Comparison of ENCODE assay signal across 8 cellular contexts in genomic region chr11:83816572-83817187, GRCh38.
DNase-seq lines count a peak whose midpoint lies in the region; FAIRE-seq and TF ChIP-seq lines count a peak whose summit lies in the region.

No MANE protein-coding gene starts in this region.

- H3K27ac Mint-ChIP-seq in immature natural killer cell = no peak overlapping the region

- FAIRE-seq in GM19239 (lab: Jason Lieb, UNC) = no peak

- no peak for TF ChIP-seq POLR2A in vagina (IDR thresholded peaks at IDR 0.05)

- H3K9me3 Mint-ChIP-seq in immature natural killer cell = peaks cover 0 to 3% (median 0%) of the 10 kb centered on the region in 6 donors

- H3K27ac ChIP-seq in vagina = no peak overlapping the region

- no peaks in the 10 kb centered on the region for H3K4me1 Mint-ChIP-seq in immature natural killer cell

- no peaks in the 10 kb centered on the region for H3K4me1 ChIP-seq in vagina

- DNase-seq in AG10803 (ENCODE audit: low read depth) = peak; percentile 26
- DNase-seq in H4 (ENCODE audit: low spot score) = peak; percentile 27
- DNase-seq in RPMI8226 = peak; percentile 18
- DNase-seq in fibroblast of the conjunctiva (ENCODE audit: low read depth) = peak; percentile 13
- DNase-seq in vagina (ENCODE audit: extremely low spot score in 2 of 2) = no peak
- DNase-seq in activated T-cell treated with anti-CD3 and anti-CD28 coated beads, Interleukin-2, amount 50 U/mL, for 48 hours = no peak
- DNase-seq in immature natural killer cell = no peak
- no peak for DNase-seq in GM19239 (ENCODE audit: insufficient read length, low spot score)

- intact Hi-C loops in vagina (cut with DNase I) = no loop called here

- peaks cover 0 to 2% (median 0%) of the 10 kb centered on the region in 3 donors for H3K27me3 Mint-ChIP-seq in immature natural killer cell (ENCODE audit: low read depth in 3 of 3)

- H3K27me3 ChIP-seq in vagina = no peaks in the 10 kb centered on the region

- no peaks in the 10 kb centered on the region for H3K9me3 ChIP-seq in vagina

- H3K4me3 ChIP-seq in AG10803 (ENCODE audit: low read length) = no peak overlapping the region
- H3K4me3 ChIP-seq in vagina = no peak overlapping the region

- H3K4me3 Mint-ChIP-seq in immature natural killer cell = no peak overlapping the region

- TF ChIP-seq CTCF in AG10803 (conservative IDR thresholded peaks at IDR 0.05; ENCODE audit: low read length) (peak; percentile 72), vagina (IDR thresholded peaks at IDR 0.05) (peak in 2 of 3 experiments; percentile 23 to 39)

- no peaks in the 10 kb centered on the region for H3K36me3 ChIP-seq in vagina

- H3K36me3 Mint-ChIP-seq in immature natural killer cell = no peaks in the 10 kb centered on the region

Comparison
In these comparisons a context has a peak if more than half of its experiments do, and no peak if none do; other contexts are left out.
1. DNase-seq: peak in AG10803 (single experiment), H4 (single experiment), RPMI8226 (single experiment) and fibroblast of the conjunctiva (single experiment); none in vagina (0 of 2), activated T-cell treated with anti-CD3 and anti-CD28 coated beads, Interleukin-2, amount 50 U/mL, for 48 hours (0 of 2), immature natural killer cell (0 of 3) and GM19239 (single experiment).